15 cellular contexts compared by ENCODE assay signal in genomic region chr9:91223000-91223399, GRCh38.
DNase-seq lines count a peak whose midpoint lies in the region; ATAC-seq, FAIRE-seq and TF ChIP-seq lines count a peak whose summit lies in the region.
"Had no signal": no experiment of that assay in that cellular context is flagged by ENCODE, and none has a peak within 500 bp of the region (broad histone marks: within the 10 kb centered on the region; RNA-seq: fewer than 3 reads in every experiment).

No MANE protein-coding gene starts in this region.

- H3K27ac ChIP-seq in gastrocnemius medialis, result peak overlapping the region; percentile 44 to 66 (median 50)

- no peak for TF ChIP-seq POLR2A in gastrocnemius medialis (IDR thresholded peaks at IDR 0.05)

- H3K27ac Mint-ChIP-seq in activated T-cell treated with anti-CD3 and anti-CD28 coated beads, Interleukin-2, amount 50 U/mL, for 72 hours, result peak overlapping the region; percentile 63
- no peak overlapping the region for H3K27ac Mint-ChIP-seq in activated T-cell treated with anti-CD3 and anti-CD28 coated beads, Interleukin-2, amount 50 U/mL, for 24 hours
- H3K27ac Mint-ChIP-seq: HFFc6 had no signal

- no peak overlapping the region for H3K4me3 Mint-ChIP-seq in activated T-cell treated with anti-CD3 and anti-CD28 coated beads, Interleukin-2, amount 50 U/mL, for 72 hours
- no peak overlapping the region for H3K4me3 Mint-ChIP-seq in activated T-cell treated with anti-CD3 and anti-CD28 coated beads, Interleukin-2, amount 50 U/mL, for 24 hours
- H3K4me3 Mint-ChIP-seq: HFFc6 had no signal

- H3K4me3 ChIP-seq in bronchial epithelial cell (ENCODE audit: low read depth, low read length) (no peak overlapping the region), gastrocnemius medialis (no peak overlapping the region)
- H3K4me3 ChIP-seq: GM12878 had no signal

- peaks cover 43% of the 10 kb centered on the region for H3K4me1 Mint-ChIP-seq in activated T-cell treated with anti-CD3 and anti-CD28 coated beads, Interleukin-2, amount 50 U/mL, for 72 hours (ENCODE audit: low read depth)
- H3K4me1 Mint-ChIP-seq in activated T-cell treated with anti-CD3 and anti-CD28 coated beads, Interleukin-2, amount 50 U/mL, for 24 hours (ENCODE audit: low read depth), result peaks cover 44% of the 10 kb centered on the region

- in situ Hi-C loops in gastrocnemius medialis (cut with MboI; ENCODE audit: low sequenced_read_pairs in 4 of 4), result loop anchor here in 1 of 4 donors (25.0 kb wide), 1 partner anchor 189 kb away; the partner anchor contains the start of gene NFIL3

- intact Hi-C loops in gastrocnemius medialis (cut with DNase I; ENCODE audit: low total_unique reads), result no loop called here

- no peaks in the 10 kb centered on the region for H3K27me3 Mint-ChIP-seq in activated T-cell treated with anti-CD3 and anti-CD28 coated beads, Interleukin-2, amount 50 U/mL, for 72 hours (ENCODE audit: low read depth)
- H3K27me3 Mint-ChIP-seq in activated T-cell treated with anti-CD3 and anti-CD28 coated beads, Interleukin-2, amount 50 U/mL, for 24 hours, result no peaks in the 10 kb centered on the region

- TF ChIP-seq CTCF in bronchial epithelial cell (IDR thresholded peaks at IDR 0.05; ENCODE audit: insufficient read depth, low read length, severe bottlenecking) (no peak), gastrocnemius medialis (IDR thresholded peaks at IDR 0.05 in 4 of 5, conservative IDR thresholded peaks at IDR 0.05 in 1 of 5) (no peak)

- ATAC-seq in activated T-cell treated with anti-CD3 and anti-CD28 coated beads, Interleukin-2, amount 50 U/mL, for 72 hours (replicated peaks in 1 of 2), result peak; percentile 67 to 74
- peak in 1 of 2 donors; percentile 54 for ATAC-seq in gastrocnemius medialis
- no peak for ATAC-seq in GM21529 (IDR thresholded peaks at IDR 0.05; ENCODE audit: unreplicated experiment)
- ATAC-seq: GM12878 had no signal

- H3K4me1 ChIP-seq in gastrocnemius medialis, result peaks cover 0 to 16% of the 10 kb centered on the region in 2 donors

- no peak for FAIRE-seq in bronchial epithelial cell (lab: Jason Lieb, UNC)
- FAIRE-seq: GM12878 had no signal

- peak; percentile 16 to 36 for DNase-seq in activated T-cell treated with anti-CD3 and anti-CD28 coated beads, Interleukin-2, amount 50 U/mL, for 72 hours
- no peak for DNase-seq in activated T-cell treated with anti-CD3 and anti-CD28 coated beads, Interleukin-2, amount 50 U/mL, for 24 hours
- DNase-seq in NCI-H524 treated with DMSO at 0.1 percent for 48 hours (lab: John Stamatoyannopoulos, UW) (peak; percentile 72), bronchial epithelial cell (ENCODE audit: low read depth) (peak; percentile 33), gastrocnemius medialis (no peak), NCI-H226 (no peak)
- DNase-seq: AML-193, DMS79, HFFc6, MV-4-11, NCI-H1436, NCI-H2029 treated with DMSO at 0.1 percent for 48 hours, NCI-H526 had no signal

- H3K9me3 Mint-ChIP-seq in activated T-cell treated with anti-CD3 and anti-CD28 coated beads, Interleukin-2, amount 50 U/mL, for 72 hours, result peaks cover 3% of the 10 kb centered on the region in 2 donors
- H3K9me3 Mint-ChIP-seq in activated T-cell treated with anti-CD3 and anti-CD28 coated beads, Interleukin-2, amount 50 U/mL, for 24 hours, result peaks cover 10% of the 10 kb centered on the region

- H3K27me3 ChIP-seq in bronchial epithelial cell (ENCODE audit: control insufficient read depth, insufficient read depth, low read length) (no peaks in the 10 kb centered on the region), gastrocnemius medialis (no peaks in the 10 kb centered on the region)

- no peaks in the 10 kb centered on the region for H3K9me3 ChIP-seq in gastrocnemius medialis

- peaks cover 20 to 37% of the 10 kb centered on the region in 2 donors for H3K36me3 Mint-ChIP-seq in activated T-cell treated with anti-CD3 and anti-CD28 coated beads, Interleukin-2, amount 50 U/mL, for 72 hours (ENCODE audit: insufficient read depth in 2 of 2)
- peaks cover 54% of the 10 kb centered on the region for H3K36me3 Mint-ChIP-seq in activated T-cell treated with anti-CD3 and anti-CD28 coated beads, Interleukin-2, amount 50 U/mL, for 24 hours (ENCODE audit: low read depth)

- H3K36me3 ChIP-seq in bronchial epithelial cell (ENCODE audit: control insufficient read depth, insufficient read depth, low read length) (no peaks in the 10 kb centered on the region), gastrocnemius medialis (peaks cover 0 to 15% of the 10 kb centered on the region in 2 donors)

Comparison
In these comparisons a context has a peak if more than half of its experiments do, and no peak if none do; other contexts are left out.
1. DNase-seq: peak in activated T-cell treated with anti-CD3 and anti-CD28 coated beads, Interleukin-2, amount 50 U/mL, for 72 hours (2 of 2), NCI-H524 treated with DMSO at 0.1 percent for 48 hours (single experiment) and bronchial epithelial cell (single experiment); none in activated T-cell treated with anti-CD3 and anti-CD28 coated beads, Interleukin-2, amount 50 U/mL, for 24 hours (single experiment), gastrocnemius medialis (0 of 2) and NCI-H226 (single experiment).